ENCODE assay signal across 27 cellular contexts in the genomic region with DNA sequence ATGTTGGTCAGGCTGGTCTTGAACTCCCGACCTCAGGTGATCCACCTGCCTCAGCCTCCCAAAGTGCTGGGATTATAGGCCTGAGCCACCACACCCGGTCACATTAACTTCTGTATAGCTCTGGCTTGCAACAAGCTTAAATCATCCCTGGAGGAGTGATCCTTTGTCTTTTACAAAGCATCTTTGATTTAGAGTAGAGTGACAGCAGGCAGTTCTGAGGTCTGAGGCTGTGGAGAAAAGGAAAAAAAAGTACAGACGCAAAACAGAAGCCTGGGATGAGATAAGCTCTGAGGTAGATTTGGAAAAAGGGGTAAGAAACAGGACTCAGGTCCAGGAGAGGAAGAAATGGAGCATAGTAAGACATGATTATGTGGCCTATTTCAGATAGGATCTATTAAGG.
"Had no signal": no experiment of that assay in that cellular context is flagged by ENCODE, and none has a peak within 500 bp of the region (broad histone marks: within the 10 kb centered on the region; RNA-seq: fewer than 3 reads in every experiment).

No MANE protein-coding gene starts in this region.

- H3K9me3 Mint-ChIP-seq: endodermal cell; mesothelial cell of epicardium; naive B cell; natural killer cell treated with Interleukin-12 subunit alpha and Interleukin-12 subunit beta and Interleukin-15 and Interleukin-18, amount 100 ng/mL, for 72 hours; stimulated activated effector memory CD8-positive, alpha-beta T cell treated with anti-CD3 and anti-CD28 coated beads, Interleukin-12 subunit alpha, Interleukin-12 subunit beta, amount 100 ng/mL, for 72 hours had no signal

- H3K27ac ChIP-seq: epithelial cell of prostate, foreskin keratinocyte, gastroesophageal sphincter, heart right ventricle, left lung, psoas muscle, sigmoid colon, tibial artery, upper lobe of left lung, uterus had no signal

- H3K9me3 ChIP-seq: gastroesophageal sphincter, heart right ventricle, left lung, mucosa of descending colon, psoas muscle, sigmoid colon, stomach, tibial artery, upper lobe of left lung, uterus had no signal

- H3K4me1 Mint-ChIP-seq: naive B cell; stimulated activated effector memory CD8-positive, alpha-beta T cell treated with anti-CD3 and anti-CD28 coated beads, Interleukin-12 subunit alpha, Interleukin-12 subunit beta, amount 100 ng/mL, for 72 hours had no signal

- DNase-seq: effector CD8-positive, alpha-beta T cell; endodermal cell; foreskin keratinocyte; heart right ventricle; hippocampal formation; left cardiac atrium; left lung; mesenchymal stem cell; mucosa of descending colon; naive B cell; nucleus accumbens; psoas muscle; right cardiac atrium; sigmoid colon; stimulated activated CD4-positive, alpha-beta T cell treated with anti-CD3 and anti-CD28 coated beads, Interleukin-2, amount 100 ng/mL, for 24 hours; stimulated activated CD4-positive, alpha-beta T cell treated with anti-CD3 and anti-CD28 coated beads, Interleukin-4, amount 100 ng/mL, for 24 hours; stimulated activated naive CD4-positive, alpha-beta T cell treated with Interleukin-2 at 50 U/mL for 16 hours; stomach; tibial artery; uterus had no signal

- H3K27me3 ChIP-seq: foreskin keratinocyte, left lung, sigmoid colon, stomach, upper lobe of left lung, uterus had no signal

- H3K36me3 Mint-ChIP-seq: mesothelial cell of epicardium; naive B cell; natural killer cell treated with Interleukin-12 subunit alpha and Interleukin-12 subunit beta and Interleukin-15 and Interleukin-18, amount 100 ng/mL, for 72 hours; stimulated activated effector memory CD8-positive, alpha-beta T cell treated with anti-CD3 and anti-CD28 coated beads, Interleukin-12 subunit alpha, Interleukin-12 subunit beta, amount 100 ng/mL, for 72 hours had no signal

- H3K27ac Mint-ChIP-seq: endodermal cell; mesothelial cell of epicardium; natural killer cell treated with Interleukin-12 subunit alpha and Interleukin-12 subunit beta and Interleukin-15 and Interleukin-18, amount 100 ng/mL, for 72 hours; stimulated activated effector memory CD8-positive, alpha-beta T cell treated with anti-CD3 and anti-CD28 coated beads, Interleukin-12 subunit alpha, Interleukin-12 subunit beta, amount 100 ng/mL, for 72 hours had no signal

- H3K4me1 ChIP-seq: foreskin keratinocyte, gastroesophageal sphincter, heart right ventricle, psoas muscle, sigmoid colon, tibial artery, uterus had no signal

- H3K4me3 Mint-ChIP-seq: endodermal cell; mesothelial cell of epicardium; naive B cell; natural killer cell treated with Interleukin-12 subunit alpha and Interleukin-12 subunit beta and Interleukin-15 and Interleukin-18, amount 100 ng/mL, for 72 hours; stimulated activated effector memory CD8-positive, alpha-beta T cell treated with anti-CD3 and anti-CD28 coated beads, Interleukin-12 subunit alpha, Interleukin-12 subunit beta, amount 100 ng/mL, for 72 hours had no signal

- H3K4me3 ChIP-seq: gastroesophageal sphincter, heart right ventricle, left lung, mucosa of descending colon, psoas muscle, sigmoid colon, stomach, tibial artery, upper lobe of left lung, uterus had no signal

- ATAC-seq: esophagus mucosa; foreskin keratinocyte; gastroesophageal sphincter; heart right ventricle; left cardiac atrium; left lung; mucosa of descending colon; natural killer cell treated with Interleukin-12 subunit alpha and Interleukin-12 subunit beta and Interleukin-15 and Interleukin-18, amount 100 ng/mL, for 72 hours; psoas muscle; right cardiac atrium; stimulated activated effector memory CD8-positive, alpha-beta T cell treated with anti-CD3 and anti-CD28 coated beads, Interleukin-12 subunit alpha, Interleukin-12 subunit beta, amount 100 ng/mL, for 72 hours had no signal

- H3K36me3 ChIP-seq: gastroesophageal sphincter, heart right ventricle, left lung, sigmoid colon, tibial artery, upper lobe of left lung, uterus had no signal
